In the genomic region with DNA sequence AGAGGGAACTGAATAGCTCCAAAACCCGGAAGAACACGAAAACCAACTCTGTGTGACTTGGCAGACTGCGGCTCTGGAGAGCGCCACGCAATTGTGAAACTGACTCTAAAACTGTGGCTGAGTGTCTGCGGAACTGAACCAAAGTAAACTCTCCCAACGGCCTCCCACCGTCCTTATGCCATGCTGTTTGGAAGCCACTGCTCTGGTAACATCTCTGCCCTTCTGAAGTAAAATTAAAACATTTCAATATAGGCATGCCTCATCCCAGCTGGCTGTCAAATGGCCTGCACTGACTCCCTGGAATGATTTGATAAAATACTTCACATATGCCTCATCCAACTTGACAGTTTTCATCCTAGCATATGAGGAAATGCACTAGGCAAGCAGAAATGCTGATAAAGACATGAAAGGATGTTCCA, we compare ENCODE assay signal across 16 cellular contexts.
DNase-seq lines count a peak whose midpoint lies in the region; ATAC-seq and TF ChIP-seq lines count a peak whose summit lies in the region.
"Had no signal": no experiment of that assay in that cellular context is flagged by ENCODE, and none has a peak within 500 bp of the region (broad histone marks: within the 10 kb centered on the region; RNA-seq: fewer than 3 reads in every experiment).

No MANE protein-coding gene starts in this region.

- H3K27ac Mint-ChIP-seq in CD14-positive monocyte = peak overlapping the region in 6 of 7 donors; percentile 16 to 70 (median 52)
- H3K27ac Mint-ChIP-seq: stimulated activated naive CD8-positive, alpha-beta T cell treated with anti-CD3 and anti-CD28 coated beads, Interleukin-15, Interleukin-2, amounts not matched to agents 100 ng/mL and 50 ng/mL, for 24 hours had no signal

- H3K4me3 ChIP-seq in mucosa of descending colon = no peak overlapping the region
- H3K4me3 ChIP-seq: spleen had no signal

- ATAC-seq in mucosa of descending colon = peak; percentile 50

- peaks cover 0 to 2% (median 0%) of the 10 kb centered on the region in 7 donors for H3K9me3 Mint-ChIP-seq in CD14-positive monocyte
- H3K9me3 Mint-ChIP-seq: CD4-positive, alpha-beta memory T cell; stimulated activated naive CD8-positive, alpha-beta T cell treated with anti-CD3 and anti-CD28 coated beads, Interleukin-15, Interleukin-2, amounts not matched to agents 100 ng/mL and 50 ng/mL, for 24 hours had no signal

- peaks cover 4% of the 10 kb centered on the region for H3K4me1 Mint-ChIP-seq in CD14-positive monocyte

- peaks cover 0 to 3% (median 0%) of the 10 kb centered on the region in 3 donors for H3K27me3 Mint-ChIP-seq in CD14-positive monocyte (ENCODE audit: low read depth in 3 of 3)
- H3K27me3 Mint-ChIP-seq: CD4-positive, alpha-beta memory T cell; stimulated activated naive CD8-positive, alpha-beta T cell treated with anti-CD3 and anti-CD28 coated beads, Interleukin-15, Interleukin-2, amounts not matched to agents 100 ng/mL and 50 ng/mL, for 24 hours had no signal

- TF ChIP-seq CTCF in CD14-positive monocyte (IDR thresholded peaks at IDR 0.05) (no peak), mucosa of descending colon (IDR thresholded peaks at IDR 0.05) (no peak)

- H3K4me1 ChIP-seq in mucosa of descending colon (ENCODE audit: low read depth) = peaks cover 24% of the 10 kb centered on the region

- no peaks in the 10 kb centered on the region for H3K36me3 ChIP-seq in mucosa of descending colon (ENCODE audit: low read depth)

- DNase-seq in CD14-positive monocyte (ENCODE audit: low spot score) (no peak), NCI-H1930 (lab: John Stamatoyannopoulos, UW) (peak; percentile 22 to 24), anterior cingulate cortex (lab: John Stamatoyannopoulos, UW) (peak in 36 of 58 donors; percentile 4 to 62 (median 18)), mucosa of descending colon (peak in 2 of 3 donors; percentile 47 to 51), H4 (ENCODE audit: low spot score) (no peak), NCI-H2171 (lab: John Stamatoyannopoulos, UW) (no peak), NCI-H82 (lab: John Stamatoyannopoulos, UW) (no peak)
- DNase-seq in activated CD8-positive, alpha-beta memory T cell treated with anti-CD3 and anti-CD28 coated beads for 24 hours = no peak
- DNase-seq: activated effector memory CD4-positive, alpha-beta T cell treated with anti-CD3 and anti-CD28 coated beads, Interleukin-2, amount 50 U/mL, for 16 hours; CD4-positive, alpha-beta memory T cell; GOT3; kidney glomerular epithelial cell; NCI-H345; spleen; T-helper 9 cell had no signal

- peaks cover 25 to 34% of the 10 kb centered on the region in 2 donors for H3K36me3 Mint-ChIP-seq in CD14-positive monocyte

- intact Hi-C loops in CD14-positive monocyte (cut with micrococcal nuclease) (no loop called here), mucosa of descending colon (cut with DNase I, micrococcal nuclease) (no loop called here)

- H3K4me3 Mint-ChIP-seq in CD14-positive monocyte = peak overlapping the region; percentile 28 to 29
- H3K4me3 Mint-ChIP-seq: stimulated activated naive CD8-positive, alpha-beta T cell treated with anti-CD3 and anti-CD28 coated beads, Interleukin-15, Interleukin-2, amounts not matched to agents 100 ng/mL and 50 ng/mL, for 24 hours had no signal

- H3K9me3 ChIP-seq in mucosa of descending colon = no peaks in the 10 kb centered on the region
- H3K9me3 ChIP-seq: spleen had no signal

Comparison
In these comparisons a context has a peak if more than half of its experiments do, and no peak if none do; other contexts are left out.
1. DNase-seq: peak in NCI-H1930 (2 of 2), anterior cingulate cortex (36 of 58) and mucosa of descending colon (2 of 3); none in CD14-positive monocyte (single experiment), H4 (single experiment), NCI-H2171 (single experiment), activated CD8-positive, alpha-beta memory T cell treated with anti-CD3 and anti-CD28 coated beads for 24 hours (single experiment) and NCI-H82 (single experiment).